ENCODE assay signal across 23 cellular contexts in the genomic region with DNA sequence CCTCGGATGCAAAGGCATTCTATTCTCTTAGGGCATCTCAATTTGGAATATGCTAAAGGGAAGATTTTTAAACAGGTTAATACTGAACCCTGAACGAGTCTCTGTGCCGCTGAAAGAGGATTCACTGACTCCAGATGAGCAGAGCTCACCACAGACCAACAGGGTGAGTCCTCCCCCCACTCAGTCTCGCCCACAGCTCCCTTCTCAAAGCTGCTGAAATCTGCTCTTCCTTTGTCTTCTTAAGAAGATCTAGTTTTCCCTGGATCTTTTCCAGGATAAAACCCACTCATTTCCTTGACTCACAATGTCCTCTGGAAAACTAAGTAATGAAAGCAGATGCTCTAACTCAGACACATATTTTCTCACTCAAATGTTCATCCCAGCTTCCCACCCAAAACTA.
DNase-seq lines count a peak whose midpoint lies in the region; ATAC-seq and TF ChIP-seq lines count a peak whose summit lies in the region.
"Had no signal": no experiment of that assay in that cellular context is flagged by ENCODE, and none has a peak within 500 bp of the region (broad histone marks: within the 10 kb centered on the region; RNA-seq: fewer than 3 reads in every experiment).

No MANE protein-coding gene starts in this region.

- ATAC-seq in HG02970 (IDR thresholded peaks at IDR 0.05; ENCODE audit: low FRiP score, unreplicated experiment) = no peak
- ATAC-seq: activated CD8-positive, alpha-beta T cell treated with anti-CD3 and anti-CD28 coated beads for 36 hours; esophagus mucosa; sciatic nerve; WTC11 had no signal

- TF ChIP-seq CTCF in fibroblast of mammary gland (conservative IDR thresholded peaks at IDR 0.05; ENCODE audit: control insufficient read depth, insufficient read depth, low read depth, low read length) = no peak

- H3K4me3 ChIP-seq in fibroblast of mammary gland (ENCODE audit: control insufficient read depth, low read depth, low read length) = no peak overlapping the region
- H3K4me3 ChIP-seq: heart left ventricle, suprapubic skin had no signal

- DNase-seq in Daoy (ENCODE audit: low read depth) (peak; percentile 27), RPMI7951 (ENCODE audit: low read depth) (peak; percentile 35), fibroblast of mammary gland (ENCODE audit: low read depth) (peak; percentile 79), putamen (ENCODE audit: low spot score) (peak; percentile 7), NCI-H2196 (lab: John Stamatoyannopoulos, UW; ENCODE audit: unreplicated experiment) (no peak), islet precursor cell (no peak), NCI-H1436 treated with DMSO at 0.1 percent for 48 hours (lab: John Stamatoyannopoulos, UW) (no peak)
- DNase-seq: activated CD8-positive, alpha-beta T cell treated with anti-CD3 and anti-CD28 coated beads for 36 hours; activated T-cell treated with anti-CD3 and anti-CD28 coated beads, Interleukin-2, amount 50 U/mL, for 48 hours; BE2C; HFFc6; kidney; midbrain; NCI-H146; NCI-H345; stimulated activated CD4-positive, alpha-beta T cell treated with anti-CD3 and anti-CD28 coated beads, Interleukin-2, amount 100 ng/mL, for 48 hours; T-helper 1 cell had no signal

Comparison
In these comparisons a context has a peak if more than half of its experiments do, and no peak if none do; other contexts are left out.
1. DNase-seq: peak in Daoy (single experiment), RPMI7951 (single experiment), fibroblast of mammary gland (single experiment) and putamen (single experiment); none in NCI-H2196 (single experiment), islet precursor cell (single experiment) and NCI-H1436 treated with DMSO at 0.1 percent for 48 hours (single experiment).